ENCODE assay signal across 9 cellular contexts in genomic region chr19:4575978-4576933, GRCh38. TPM values are rescaled to one million over a fixed set of nuclear protein-coding genes. Genes with fewer than 3 reads are reported as not detected.
DNase-seq lines count a peak whose midpoint lies in the region; ATAC-seq and TF ChIP-seq lines count a peak whose summit lies in the region.
"Had no signal": no experiment of that assay in that cellular context is flagged by ENCODE, and none has a peak within 500 bp of the region (broad histone marks: within the 10 kb centered on the region; RNA-seq: fewer than 3 reads in every experiment).

No MANE protein-coding gene starts in this region.

- POLR2A ChIA-PET in activated CD8-positive, alpha-beta T cell treated with anti-CD3 and anti-CD28 coated beads, Interleukin-2, amount 10 ng/mL, durations not matched to agents 7 days and 5 days (lab: Charles Lee): no interaction called here
- POLR2A ChIA-PET in naive thymus-derived CD4-positive, alpha-beta T cell (lab: Charles Lee): interaction anchor here (1.5 kb wide), 1 partner anchor 57 kb away, joined by 4 read pairs; no protein-coding TSS in a partner anchor

- DNase-seq in LHCN-M2 (ENCODE audit: low read depth) (peak; percentile 65), endothelial cell (ENCODE audit: low spot score) (peak; percentile 80), NCI-H1436 treated with DMSO at 0.1 percent for 48 hours (lab: John Stamatoyannopoulos, UW) (no peak)
- peak; percentile 77 for DNase-seq in activated CD8-positive, alpha-beta T cell treated with anti-CD3 and anti-CD28 coated beads, Interleukin-2, amount 10 ng/mL, durations not matched to agents 7 days and 5 days
- DNase-seq in naive thymus-derived CD4-positive, alpha-beta T cell: peak; percentile 20 to 75 (median 56)
- DNase-seq in stimulated activated naive B cell treated with anti-CD40 and anti-IgM and Interleukin-4, amounts not matched to agents 10 μg/mL and 1 μg/mL and 100 μg/mL, for 72 hours: no peak

- H3K4me2 ChIP-seq in DOHH2 (ENCODE audit: low read length): no peak overlapping the region

- TF ChIP-seq CTCF in DOHH2 (IDR thresholded peaks at IDR 0.05; ENCODE audit: low read depth, low read length, poor library complexity, severe bottlenecking): peak; percentile 85
- peak; percentile 71 for TF ChIP-seq CTCF in endothelial cell (IDR thresholded peaks at IDR 0.05; ENCODE audit: unreplicated experiment)

- H4K20me1 ChIP-seq in DOHH2 (ENCODE audit: control insufficient read depth, insufficient read depth, low read depth, low read length): no peaks in the 10 kb centered on the region

- intact Hi-C loops in naive thymus-derived CD4-positive, alpha-beta T cell (cut with micrococcal nuclease): loop anchor here (1.0 to 5.0 kb wide), 2 partner anchors 60 to 216 kb away; partner anchors contain the start of gene FEM1A (in 2 of the 2)

- no peaks in the 10 kb centered on the region for H3K9me3 ChIP-seq in DOHH2 (ENCODE audit: control insufficient read depth, insufficient read depth, low read length)
- no peaks in the 10 kb centered on the region for H3K9me3 ChIP-seq in naive thymus-derived CD4-positive, alpha-beta T cell (ENCODE audit: control insufficient read depth in 2 of 3, low read length in 3 of 3)

- H3K79me2 ChIP-seq in DOHH2 (ENCODE audit: control insufficient read depth, low read length): no peaks in the 10 kb centered on the region

- no peaks in the 10 kb centered on the region for H3F3A ChIP-seq in DOHH2 (ENCODE audit: control insufficient read depth, insufficient read depth)

- no peak overlapping the region for H3K27ac Mint-ChIP-seq in activated CD8-positive, alpha-beta T cell treated with anti-CD3 and anti-CD28 coated beads, Interleukin-2, amount 10 ng/mL, durations not matched to agents 7 days and 5 days
- peak overlapping the region; percentile 75 for H3K27ac Mint-ChIP-seq in endothelial cell (ENCODE audit: unreplicated experiment)
- peak overlapping the region in 1 of 9 donors; percentile 41 for H3K27ac Mint-ChIP-seq in naive thymus-derived CD4-positive, alpha-beta T cell
- H3K27ac Mint-ChIP-seq in stimulated activated naive B cell treated with anti-CD40 and anti-IgM and Interleukin-4, amounts not matched to agents 10 μg/mL and 1 μg/mL and 100 μg/mL, for 72 hours: no peak overlapping the region
- H3K27ac Mint-ChIP-seq: activated naive CD8-positive, alpha-beta T cell had no signal

- H3K4me1 ChIP-seq in DOHH2 (ENCODE audit: control insufficient read depth, low read length): peaks cover 3% of the 10 kb centered on the region; the same call in 1 of the 2 replicates
- no peaks in the 10 kb centered on the region for H3K4me1 ChIP-seq in naive thymus-derived CD4-positive, alpha-beta T cell (ENCODE audit: control insufficient read depth in 2 of 2, insufficient read depth in 2 of 2, low read length in 2 of 2)

- no peaks in the 10 kb centered on the region for H3K36me3 ChIP-seq in DOHH2 (ENCODE audit: control insufficient read depth, low read length)
- no peaks in the 10 kb centered on the region for H3K36me3 ChIP-seq in naive thymus-derived CD4-positive, alpha-beta T cell (ENCODE audit: control insufficient read depth in 2 of 3, insufficient read depth in 3 of 3, low read length in 3 of 3)

- no peaks in the 10 kb centered on the region for H3K9me3 Mint-ChIP-seq in activated CD8-positive, alpha-beta T cell treated with anti-CD3 and anti-CD28 coated beads, Interleukin-2, amount 10 ng/mL, durations not matched to agents 7 days and 5 days (ENCODE audit: insufficient read depth)
- no peaks in the 10 kb centered on the region for H3K9me3 Mint-ChIP-seq in endothelial cell (ENCODE audit: unreplicated experiment)
- H3K9me3 Mint-ChIP-seq in naive thymus-derived CD4-positive, alpha-beta T cell: peaks cover 0 to 4% (median 0%) of the 10 kb centered on the region in 11 donors
- H3K9me3 Mint-ChIP-seq in stimulated activated naive B cell treated with anti-CD40 and anti-IgM and Interleukin-4, amounts not matched to agents 10 μg/mL and 1 μg/mL and 100 μg/mL, for 72 hours: peaks cover 0 to 2% of the 10 kb centered on the region in 2 donors

- no peak overlapping the region for H3K4me3 Mint-ChIP-seq in activated CD8-positive, alpha-beta T cell treated with anti-CD3 and anti-CD28 coated beads, Interleukin-2, amount 10 ng/mL, durations not matched to agents 7 days and 5 days
- H3K4me3 Mint-ChIP-seq in endothelial cell (ENCODE audit: unreplicated experiment): no peak overlapping the region
- H3K4me3 Mint-ChIP-seq in naive thymus-derived CD4-positive, alpha-beta T cell: no peak overlapping the region
- no peak overlapping the region for H3K4me3 Mint-ChIP-seq in stimulated activated naive B cell treated with anti-CD40 and anti-IgM and Interleukin-4, amounts not matched to agents 10 μg/mL and 1 μg/mL and 100 μg/mL, for 72 hours
- H3K4me3 Mint-ChIP-seq: activated naive CD8-positive, alpha-beta T cell had no signal

- peaks cover 3% of the 10 kb centered on the region for H3K4me1 Mint-ChIP-seq in activated CD8-positive, alpha-beta T cell treated with anti-CD3 and anti-CD28 coated beads, Interleukin-2, amount 10 ng/mL, durations not matched to agents 7 days and 5 days (ENCODE audit: low read depth)
- peaks cover 14% of the 10 kb centered on the region for H3K4me1 Mint-ChIP-seq in endothelial cell (ENCODE audit: unreplicated experiment)
- peaks cover 0 to 3% (median 0%) of the 10 kb centered on the region in 7 donors for H3K4me1 Mint-ChIP-seq in naive thymus-derived CD4-positive, alpha-beta T cell
- peaks cover 3 to 10% of the 10 kb centered on the region in 2 donors for H3K4me1 Mint-ChIP-seq in stimulated activated naive B cell treated with anti-CD40 and anti-IgM and Interleukin-4, amounts not matched to agents 10 μg/mL and 1 μg/mL and 100 μg/mL, for 72 hours

- H3K9me2 ChIP-seq in DOHH2 (replicated peaks; ENCODE audit: control insufficient read depth, low read length): no peaks in the 10 kb centered on the region

- H3K27me3 ChIP-seq in DOHH2 (ENCODE audit: control insufficient read depth, low read length): peaks cover 32% of the 10 kb centered on the region
- no peaks in the 10 kb centered on the region for H3K27me3 ChIP-seq in naive thymus-derived CD4-positive, alpha-beta T cell (ENCODE audit: control insufficient read depth in 2 of 2, insufficient read depth in 2 of 2, low read length in 2 of 2)

- CTCF ChIA-PET in activated CD8-positive, alpha-beta T cell treated with anti-CD3 and anti-CD28 coated beads, Interleukin-2, amount 10 ng/mL, durations not matched to agents 7 days and 5 days (lab: Charles Lee): interaction anchor here (0.7 to 5.8 kb wide), 9 partner anchors 9 to 64 kb away, joined by 3 to 64 read pairs (median 5); partner anchors contain the start of gene SEMA6B
- CTCF ChIA-PET in naive thymus-derived CD4-positive, alpha-beta T cell (lab: Charles Lee): interaction anchor here (0.5 to 2.7 kb wide), 9 partner anchors 9 to 1691 kb away, joined by 3 to 29 read pairs (median 4); no protein-coding TSS in a partner anchor

- peak; percentile 56 for ATAC-seq in activated CD8-positive, alpha-beta T cell treated with anti-CD3 and anti-CD28 coated beads, Interleukin-2, amount 10 ng/mL, durations not matched to agents 7 days and 5 days
- ATAC-seq in naive thymus-derived CD4-positive, alpha-beta T cell: peak; percentile 67
- ATAC-seq in stimulated activated naive B cell treated with anti-CD40 and anti-IgM and Interleukin-4, amounts not matched to agents 10 μg/mL and 1 μg/mL and 100 μg/mL, for 72 hours (replicated peaks): peak; percentile 51 to 66
- no peak for ATAC-seq in HG03442 (IDR thresholded peaks at IDR 0.05; ENCODE audit: unreplicated experiment)

- peaks cover 31% of the 10 kb centered on the region for H3K27me3 Mint-ChIP-seq in activated CD8-positive, alpha-beta T cell treated with anti-CD3 and anti-CD28 coated beads, Interleukin-2, amount 10 ng/mL, durations not matched to agents 7 days and 5 days (ENCODE audit: low read depth)
- H3K27me3 Mint-ChIP-seq in endothelial cell (ENCODE audit: unreplicated experiment): peaks cover 14% of the 10 kb centered on the region
- H3K27me3 Mint-ChIP-seq in naive thymus-derived CD4-positive, alpha-beta T cell: peaks cover 29 to 56% (median 45%) of the 10 kb centered on the region in 5 donors
- peaks cover 42 to 64% of the 10 kb centered on the region in 2 donors for H3K27me3 Mint-ChIP-seq in stimulated activated naive B cell treated with anti-CD40 and anti-IgM and Interleukin-4, amounts not matched to agents 10 μg/mL and 1 μg/mL and 100 μg/mL, for 72 hours

- H3K36me3 Mint-ChIP-seq in activated CD8-positive, alpha-beta T cell treated with anti-CD3 and anti-CD28 coated beads, Interleukin-2, amount 10 ng/mL, durations not matched to agents 7 days and 5 days (ENCODE audit: low read depth): no peaks in the 10 kb centered on the region
- H3K36me3 Mint-ChIP-seq in endothelial cell (ENCODE audit: low read depth, unreplicated experiment): no peaks in the 10 kb centered on the region
- H3K36me3 Mint-ChIP-seq in naive thymus-derived CD4-positive, alpha-beta T cell: peaks cover 0 to 6% (median 0%) of the 10 kb centered on the region in 5 donors
- H3K36me3 Mint-ChIP-seq in stimulated activated naive B cell treated with anti-CD40 and anti-IgM and Interleukin-4, amounts not matched to agents 10 μg/mL and 1 μg/mL and 100 μg/mL, for 72 hours: no peaks in the 10 kb centered on the region
- H3K36me3 Mint-ChIP-seq: activated naive CD8-positive, alpha-beta T cell had no signal

- H3K4me3 ChIP-seq in DOHH2 (ENCODE audit: low read length): no peak overlapping the region
- no peak overlapping the region for H3K4me3 ChIP-seq in naive thymus-derived CD4-positive, alpha-beta T cell (ENCODE audit: low read length)

- no peak overlapping the region for H3K27ac ChIP-seq in DOHH2 (ENCODE audit: low read depth, low read length)
- H3K27ac ChIP-seq in naive thymus-derived CD4-positive, alpha-beta T cell (ENCODE audit: low read depth, low read length): no peak overlapping the region

RNA-seq across cellular contexts. Expression of gene SEMA6B, which starts 16.8 kb away (rescaled TPM):
- 9.7 and 30.7 TPM in 2 replicates for total RNA-seq in LHCN-M2 (2014; rRNA removed)
- polyA plus RNA-seq in LHCN-M2 (2012): 0.69 TPM
- total RNA-seq in activated CD8-positive, alpha-beta T cell treated with anti-CD3 and anti-CD28 coated beads, Interleukin-2, amount 10 ng/mL, durations not matched to agents 7 days and 5 days: not detected
- 43.7 TPM for total RNA-seq in endothelial cell (ENCODE audit: unreplicated experiment)
- total RNA-seq in naive thymus-derived CD4-positive, alpha-beta T cell: 1 to 10 TPM in 3 of 5 experiments, under 1 TPM in 2; 0.22 to 2.4 (median 2.1) TPM
- not detected for polyA plus RNA-seq in naive thymus-derived CD4-positive, alpha-beta T cell

RNA-seq across cellular contexts. Expression of gene LRG1, which starts 36.4 kb away (rescaled TPM):
- total RNA-seq in LHCN-M2 (2014; rRNA removed): 0.13 TPM in 1 of 2 replicates, not detected in the other
- not detected for polyA plus RNA-seq in LHCN-M2 (2012)
- not detected for total RNA-seq in activated CD8-positive, alpha-beta T cell treated with anti-CD3 and anti-CD28 coated beads, Interleukin-2, amount 10 ng/mL, durations not matched to agents 7 days and 5 days
- 2.2 TPM for total RNA-seq in endothelial cell (ENCODE audit: unreplicated experiment)
- total RNA-seq in naive thymus-derived CD4-positive, alpha-beta T cell: 1 to 10 TPM in 1 of 5 experiments, under 1 TPM in 2, not detected in 2; 0.34 to 1.6 (median 0.66) TPM
- polyA plus RNA-seq in naive thymus-derived CD4-positive, alpha-beta T cell: under 1 TPM in 1 of 2 donors, not detected in 1; 0.06 TPM

RNA-seq across cellular contexts. Expression of gene PLIN5, which starts 41.2 kb away (rescaled TPM):
- total RNA-seq in LHCN-M2 (2014; rRNA removed): 0.06 TPM in 1 of 2 replicates, not detected in the other
- polyA plus RNA-seq in LHCN-M2 (2012): not detected
- total RNA-seq in activated CD8-positive, alpha-beta T cell treated with anti-CD3 and anti-CD28 coated beads, Interleukin-2, amount 10 ng/mL, durations not matched to agents 7 days and 5 days: not detected
- total RNA-seq in endothelial cell (ENCODE audit: unreplicated experiment): 0.64 TPM
- 1 to 10 TPM in 3 of 5 experiments, under 1 TPM in 1, not detected in 1; 0.24 to 1.9 (median 1.8) TPM for total RNA-seq in naive thymus-derived CD4-positive, alpha-beta T cell
- under 1 TPM; 0.34 to 0.55 TPM for polyA plus RNA-seq in naive thymus-derived CD4-positive, alpha-beta T cell

RNA-seq across cellular contexts. Expression of gene PLIN4, which starts 58.0 kb away (rescaled TPM):
- total RNA-seq in LHCN-M2 (2014; rRNA removed): under 0.01 TPM in 1 of 2 replicates, not detected in the other
- polyA plus RNA-seq in LHCN-M2 (2012): 0.09 TPM
- total RNA-seq in activated CD8-positive, alpha-beta T cell treated with anti-CD3 and anti-CD28 coated beads, Interleukin-2, amount 10 ng/mL, durations not matched to agents 7 days and 5 days: not detected
- total RNA-seq in endothelial cell (ENCODE audit: unreplicated experiment): 0.13 TPM
- total RNA-seq in naive thymus-derived CD4-positive, alpha-beta T cell: under 1 TPM in 3 of 5 experiments, not detected in 2; 0.11 to 0.24 (median 0.16) TPM
- under 1 TPM; 0.08 to 0.11 TPM for polyA plus RNA-seq in naive thymus-derived CD4-positive, alpha-beta T cell

Comparison
In these comparisons a context has a peak if more than half of its experiments do, and no peak if none do; other contexts are left out.
1. DNase-seq: peak in LHCN-M2 (single experiment), activated CD8-positive, alpha-beta T cell treated with anti-CD3 and anti-CD28 coated beads, Interleukin-2, amount 10 ng/mL, durations not matched to agents 7 days and 5 days (single experiment), endothelial cell (single experiment) and naive thymus-derived CD4-positive, alpha-beta T cell (9 of 9); none in stimulated activated naive B cell treated with anti-CD40 and anti-IgM and Interleukin-4, amounts not matched to agents 10 μg/mL and 1 μg/mL and 100 μg/mL, for 72 hours (single experiment) and NCI-H1436 treated with DMSO at 0.1 percent for 48 hours (single experiment).